Comparison of ENCODE assay signal across 1 cellular context in genomic region chr14:96146131-96146771, GRCh38.
TF ChIP-seq lines count a peak whose summit lies in the region.

No MANE protein-coding gene starts in this region.

TF ChIP-seq in IMR-90, 13 proteins besides CTCF, POLR2A, EP300 and RAD21 (continued from another document):
- TF ChIP-seq, protein P1, sequence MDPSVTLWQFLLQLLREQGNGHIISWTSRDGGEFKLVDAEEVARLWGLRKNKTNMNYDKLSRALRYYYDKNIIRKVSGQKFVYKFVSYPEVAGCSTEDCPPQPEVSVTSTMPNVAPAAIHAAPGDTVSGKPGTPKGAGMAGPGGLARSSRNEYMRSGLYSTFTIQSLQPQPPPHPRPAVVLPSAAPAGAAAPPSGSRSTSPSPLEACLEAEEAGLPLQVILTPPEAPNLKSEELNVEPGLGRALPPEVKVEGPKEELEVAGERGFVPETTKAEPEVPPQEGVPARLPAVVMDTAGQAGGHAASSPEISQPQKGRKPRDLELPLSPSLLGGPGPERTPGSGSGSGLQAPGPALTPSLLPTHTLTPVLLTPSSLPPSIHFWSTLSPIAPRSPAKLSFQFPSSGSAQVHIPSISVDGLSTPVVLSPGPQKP (IDR thresholded peaks at IDR 0.05; ENCODE audit: borderline replicate concordance, low read depth, low read length): no peak
TF ChIP-seq in IMR-90: peak in this region for 1.
